ENCODE assay signal across 1 cellular context in genomic region chr1:225943582-225943981, GRCh38.
TF ChIP-seq lines count a peak whose summit lies in the region.

No MANE protein-coding gene starts in this region.

TF ChIP-seq in WTC11, 78 proteins besides CTCF, POLR2A, EP300 and RAD21 (continued from another document):
- TF ChIP-seq, protein P1, sequence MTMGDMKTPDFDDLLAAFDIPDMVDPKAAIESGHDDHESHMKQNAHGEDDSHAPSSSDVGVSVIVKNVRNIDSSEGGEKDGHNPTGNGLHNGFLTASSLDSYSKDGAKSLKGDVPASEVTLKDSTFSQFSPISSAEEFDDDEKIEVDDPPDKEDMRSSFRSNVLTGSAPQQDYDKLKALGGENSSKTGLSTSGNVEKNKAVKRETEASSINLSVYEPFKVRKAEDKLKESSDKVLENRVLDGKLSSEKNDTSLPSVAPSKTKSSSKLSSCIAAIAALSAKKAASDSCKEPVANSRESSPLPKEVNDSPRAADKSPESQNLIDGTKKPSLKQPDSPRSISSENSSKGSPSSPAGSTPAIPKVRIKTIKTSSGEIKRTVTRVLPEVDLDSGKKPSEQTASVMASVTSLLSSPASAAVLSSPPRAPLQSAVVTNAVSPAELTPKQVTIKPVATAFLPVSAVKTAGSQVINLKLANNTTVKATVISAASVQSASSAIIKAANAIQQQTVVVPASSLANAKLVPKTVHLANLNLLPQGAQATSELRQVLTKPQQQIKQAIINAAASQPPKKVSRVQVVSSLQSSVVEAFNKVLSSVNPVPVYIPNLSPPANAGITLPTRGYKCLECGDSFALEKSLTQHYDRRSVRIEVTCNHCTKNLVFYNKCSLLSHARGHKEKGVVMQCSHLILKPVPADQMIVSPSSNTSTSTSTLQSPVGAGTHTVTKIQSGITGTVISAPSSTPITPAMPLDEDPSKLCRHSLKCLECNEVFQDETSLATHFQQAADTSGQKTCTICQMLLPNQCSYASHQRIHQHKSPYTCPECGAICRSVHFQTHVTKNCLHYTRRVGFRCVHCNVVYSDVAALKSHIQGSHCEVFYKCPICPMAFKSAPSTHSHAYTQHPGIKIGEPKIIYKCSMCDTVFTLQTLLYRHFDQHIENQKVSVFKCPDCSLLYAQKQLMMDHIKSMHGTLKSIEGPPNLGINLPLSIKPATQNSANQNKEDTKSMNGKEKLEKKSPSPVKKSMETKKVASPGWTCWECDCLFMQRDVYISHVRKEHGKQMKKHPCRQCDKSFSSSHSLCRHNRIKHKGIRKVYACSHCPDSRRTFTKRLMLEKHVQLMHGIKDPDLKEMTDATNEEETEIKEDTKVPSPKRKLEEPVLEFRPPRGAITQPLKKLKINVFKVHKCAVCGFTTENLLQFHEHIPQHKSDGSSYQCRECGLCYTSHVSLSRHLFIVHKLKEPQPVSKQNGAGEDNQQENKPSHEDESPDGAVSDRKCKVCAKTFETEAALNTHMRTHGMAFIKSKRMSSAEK (CRISPR knock-in tag; IDR thresholded peaks at IDR 0.05; ENCODE audit: borderline replicate concordance), result no peak
TF ChIP-seq in WTC11: peak in this region for 1.
